ENCODE assay signal across 1 cellular context in genomic region chr5:37248970-37249819, GRCh38.
TF ChIP-seq lines count a peak whose summit lies in the region.

TSS of gene CPLANE1 (minus strand) at chr5:37249376. CDS start at chr5:37247698, 1,678 bp downstream.

TF ChIP-seq in HEK293, 187 proteins besides CTCF, POLR2A, EP300 and RAD21 (continued from another document and continues in another):
- TF ChIP-seq ZNF660 (tag by site-specific recombination; IDR thresholded peaks at IDR 0.05) (peak; percentile 94), GLI4 (tag by site-specific recombination; IDR thresholded peaks at IDR 0.05) (peak; percentile 84; the same call in 1 of the 2 replicates), ZBTB49 (tag by site-specific recombination; IDR thresholded peaks at IDR 0.05; ENCODE audit: low read depth) (no peak), ZNF140 (tag by site-specific recombination; IDR thresholded peaks at IDR 0.05) (no peak), ZNF2 (tag by site-specific recombination; IDR thresholded peaks at IDR 0.05) (peak; percentile 93), ZBTB10 (tag by site-specific recombination; IDR thresholded peaks at IDR 0.05) (peak; percentile 85), GLIS2 (tag by site-specific recombination; IDR thresholded peaks at IDR 0.05) (peak; percentile 94), ZNF596 (tag by site-specific recombination; IDR thresholded peaks at IDR 0.05) (peak; percentile 45; the same call in 1 of the 2 replicates), ZXDB (tag by site-specific recombination; IDR thresholded peaks at IDR 0.05) (peak; percentile 95), ZNF132 (tag by site-specific recombination; IDR thresholded peaks at IDR 0.05; ENCODE audit: borderline replicate concordance) (no peak), ZNF701 (tag by site-specific recombination; IDR thresholded peaks at IDR 0.05) (no peak), MZF1 (tag by site-specific recombination; IDR thresholded peaks at IDR 0.05; ENCODE audit: borderline replicate concordance) (peak; percentile 70), ZNF513 (tag by site-specific recombination; IDR thresholded peaks at IDR 0.05) (peak; percentile 3; the same call in 1 of the 2 replicates), BCL11A (tag by site-specific recombination; IDR thresholded peaks at IDR 0.05; ENCODE audit: low read depth) (peak; percentile 81; the same call in 1 of the 2 replicates), ATF2 (tag by site-specific recombination; IDR thresholded peaks at IDR 0.05; ENCODE audit: low read depth) (no peak), ZNF324 (tag by site-specific recombination; IDR thresholded peaks at IDR 0.05) (peak; percentile 92), ZSCAN30 (tag by site-specific recombination; IDR thresholded peaks at IDR 0.05) (peak; percentile 81), ZNF600 (tag by site-specific recombination; IDR thresholded peaks at IDR 0.05) (peak; percentile 92), ZNF629 (tag by site-specific recombination; IDR thresholded peaks at IDR 0.05) (peak; percentile 81), GLIS1 (tag by site-specific recombination; IDR thresholded peaks at IDR 0.05) (peak; percentile 79), ZBTB48 (tag by site-specific recombination; IDR thresholded peaks at IDR 0.05) (peak; percentile 83), ZNF184 (tag by site-specific recombination; IDR thresholded peaks at IDR 0.05) (peak; percentile 32; the same call in 1 of the 2 replicates), INSM2 (tag by site-specific recombination; IDR thresholded peaks at IDR 0.05) (peak; percentile 49), ZNF624 (tag by site-specific recombination; IDR thresholded peaks at IDR 0.05) (0 out of 2 replicates have a peak, but pooled peaks have one; percentile 77), ZNF174 (tag by site-specific recombination; IDR thresholded peaks at IDR 0.05) (no peak), ZNF626 (tag by site-specific recombination; IDR thresholded peaks at IDR 0.05) (no peak), SP3 (tag by site-specific recombination; IDR thresholded peaks at IDR 0.05) (peak; percentile 70), KLF8 (tag by site-specific recombination; IDR thresholded peaks at IDR 0.05) (peak; percentile 92), ZFP69B (tag by site-specific recombination; IDR thresholded peaks at IDR 0.05) (peak; percentile 92), ZNF645 (tag by site-specific recombination; IDR thresholded peaks at IDR 0.05) (peak; percentile 33; the same call in 1 of the 2 replicates), SCRT2 (tag by site-specific recombination; IDR thresholded peaks at IDR 0.05) (no peak), ZNF121 (tag by site-specific recombination; IDR thresholded peaks at IDR 0.05) (peak; percentile 72), ZFP41 (tag by site-specific recombination; IDR thresholded peaks at IDR 0.05; ENCODE audit: borderline replicate concordance) (no peak), REPIN1 (tag by site-specific recombination; IDR thresholded peaks at IDR 0.05; ENCODE audit: low read depth) (0 out of 2 replicates have a peak, but pooled peaks have one; percentile 66), ZNF664 (tag by site-specific recombination; IDR thresholded peaks at IDR 0.05) (no peak), GLI2 (tag by site-specific recombination; IDR thresholded peaks at IDR 0.05; ENCODE audit: borderline replicate concordance, low read depth) (no peak), ZNF843 (tag by site-specific recombination; IDR thresholded peaks at IDR 0.05) (peak; percentile 57; the same call in 1 of the 2 replicates), ZNF16 (tag by site-specific recombination; IDR thresholded peaks at IDR 0.05; ENCODE audit: low read depth) (0 out of 2 replicates have a peak, but pooled peaks have one; percentile 53)
- TF ChIP-seq, protein P1, sequence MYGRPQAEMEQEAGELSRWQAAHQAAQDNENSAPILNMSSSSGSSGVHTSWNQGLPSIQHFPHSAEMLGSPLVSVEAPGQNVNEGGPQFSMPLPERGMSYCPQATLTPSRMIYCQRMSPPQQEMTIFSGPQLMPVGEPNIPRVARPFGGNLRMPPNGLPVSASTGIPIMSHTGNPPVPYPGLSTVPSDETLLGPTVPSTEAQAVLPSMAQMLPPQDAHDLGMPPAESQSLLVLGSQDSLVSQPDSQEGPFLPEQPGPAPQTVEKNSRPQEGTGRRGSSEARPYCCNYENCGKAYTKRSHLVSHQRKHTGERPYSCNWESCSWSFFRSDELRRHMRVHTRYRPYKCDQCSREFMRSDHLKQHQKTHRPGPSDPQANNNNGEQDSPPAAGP (tag by site-specific recombination; IDR thresholded peaks at IDR 0.05), result peak; percentile 59
- TF ChIP-seq, protein P2, sequence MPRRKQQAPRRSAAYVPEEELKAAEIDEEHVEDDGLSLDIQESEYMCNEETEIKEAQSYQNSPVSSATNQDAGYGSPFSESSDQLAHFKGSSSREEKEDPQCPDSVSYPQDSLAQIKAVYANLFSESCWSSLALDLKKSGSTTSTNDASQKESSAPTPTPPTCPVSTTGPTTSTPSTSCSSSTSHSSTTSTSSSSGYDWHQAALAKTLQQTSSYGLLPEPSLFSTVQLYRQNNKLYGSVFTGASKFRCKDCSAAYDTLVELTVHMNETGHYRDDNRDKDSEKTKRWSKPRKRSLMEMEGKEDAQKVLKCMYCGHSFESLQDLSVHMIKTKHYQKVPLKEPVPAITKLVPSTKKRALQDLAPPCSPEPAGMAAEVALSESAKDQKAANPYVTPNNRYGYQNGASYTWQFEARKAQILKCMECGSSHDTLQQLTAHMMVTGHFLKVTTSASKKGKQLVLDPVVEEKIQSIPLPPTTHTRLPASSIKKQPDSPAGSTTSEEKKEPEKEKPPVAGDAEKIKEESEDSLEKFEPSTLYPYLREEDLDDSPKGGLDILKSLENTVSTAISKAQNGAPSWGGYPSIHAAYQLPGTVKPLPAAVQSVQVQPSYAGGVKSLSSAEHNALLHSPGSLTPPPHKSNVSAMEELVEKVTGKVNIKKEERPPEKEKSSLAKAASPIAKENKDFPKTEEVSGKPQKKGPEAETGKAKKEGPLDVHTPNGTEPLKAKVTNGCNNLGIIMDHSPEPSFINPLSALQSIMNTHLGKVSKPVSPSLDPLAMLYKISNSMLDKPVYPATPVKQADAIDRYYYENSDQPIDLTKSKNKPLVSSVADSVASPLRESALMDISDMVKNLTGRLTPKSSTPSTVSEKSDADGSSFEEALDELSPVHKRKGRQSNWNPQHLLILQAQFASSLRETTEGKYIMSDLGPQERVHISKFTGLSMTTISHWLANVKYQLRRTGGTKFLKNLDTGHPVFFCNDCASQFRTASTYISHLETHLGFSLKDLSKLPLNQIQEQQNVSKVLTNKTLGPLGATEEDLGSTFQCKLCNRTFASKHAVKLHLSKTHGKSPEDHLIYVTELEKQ (tag by site-specific recombination; IDR thresholded peaks at IDR 0.05; ENCODE audit: borderline replicate concordance), result 0 out of 2 replicates have a peak, but pooled peaks have one; percentile 5
- TF ChIP-seq, protein P3, sequence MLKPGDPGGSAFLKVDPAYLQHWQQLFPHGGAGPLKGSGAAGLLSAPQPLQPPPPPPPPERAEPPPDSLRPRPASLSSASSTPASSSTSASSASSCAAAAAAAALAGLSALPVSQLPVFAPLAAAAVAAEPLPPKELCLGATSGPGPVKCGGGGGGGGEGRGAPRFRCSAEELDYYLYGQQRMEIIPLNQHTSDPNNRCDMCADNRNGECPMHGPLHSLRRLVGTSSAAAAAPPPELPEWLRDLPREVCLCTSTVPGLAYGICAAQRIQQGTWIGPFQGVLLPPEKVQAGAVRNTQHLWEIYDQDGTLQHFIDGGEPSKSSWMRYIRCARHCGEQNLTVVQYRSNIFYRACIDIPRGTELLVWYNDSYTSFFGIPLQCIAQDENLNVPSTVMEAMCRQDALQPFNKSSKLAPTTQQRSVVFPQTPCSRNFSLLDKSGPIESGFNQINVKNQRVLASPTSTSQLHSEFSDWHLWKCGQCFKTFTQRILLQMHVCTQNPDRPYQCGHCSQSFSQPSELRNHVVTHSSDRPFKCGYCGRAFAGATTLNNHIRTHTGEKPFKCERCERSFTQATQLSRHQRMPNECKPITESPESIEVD (tag by site-specific recombination; IDR thresholded peaks at IDR 0.05), result no peak; the same call in 1 of the 2 replicates
- TF ChIP-seq, protein P4, sequence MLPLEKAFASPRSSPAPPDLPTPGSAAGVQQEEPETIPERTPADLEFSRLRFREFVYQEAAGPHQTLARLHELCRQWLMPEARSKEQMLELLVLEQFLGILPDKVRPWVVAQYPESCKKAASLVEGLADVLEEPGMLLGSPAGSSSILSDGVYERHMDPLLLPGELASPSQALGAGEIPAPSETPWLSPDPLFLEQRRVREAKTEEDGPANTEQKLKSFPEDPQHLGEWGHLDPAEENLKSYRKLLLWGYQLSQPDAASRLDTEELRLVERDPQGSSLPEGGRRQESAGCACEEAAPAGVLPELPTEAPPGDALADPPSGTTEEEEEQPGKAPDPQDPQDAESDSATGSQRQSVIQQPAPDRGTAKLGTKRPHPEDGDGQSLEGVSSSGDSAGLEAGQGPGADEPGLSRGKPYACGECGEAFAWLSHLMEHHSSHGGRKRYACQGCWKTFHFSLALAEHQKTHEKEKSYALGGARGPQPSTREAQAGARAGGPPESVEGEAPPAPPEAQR (tag by site-specific recombination; IDR thresholded peaks at IDR 0.05), result no peak
